ENCODE assay signal across 8 cellular contexts in the genomic region with DNA sequence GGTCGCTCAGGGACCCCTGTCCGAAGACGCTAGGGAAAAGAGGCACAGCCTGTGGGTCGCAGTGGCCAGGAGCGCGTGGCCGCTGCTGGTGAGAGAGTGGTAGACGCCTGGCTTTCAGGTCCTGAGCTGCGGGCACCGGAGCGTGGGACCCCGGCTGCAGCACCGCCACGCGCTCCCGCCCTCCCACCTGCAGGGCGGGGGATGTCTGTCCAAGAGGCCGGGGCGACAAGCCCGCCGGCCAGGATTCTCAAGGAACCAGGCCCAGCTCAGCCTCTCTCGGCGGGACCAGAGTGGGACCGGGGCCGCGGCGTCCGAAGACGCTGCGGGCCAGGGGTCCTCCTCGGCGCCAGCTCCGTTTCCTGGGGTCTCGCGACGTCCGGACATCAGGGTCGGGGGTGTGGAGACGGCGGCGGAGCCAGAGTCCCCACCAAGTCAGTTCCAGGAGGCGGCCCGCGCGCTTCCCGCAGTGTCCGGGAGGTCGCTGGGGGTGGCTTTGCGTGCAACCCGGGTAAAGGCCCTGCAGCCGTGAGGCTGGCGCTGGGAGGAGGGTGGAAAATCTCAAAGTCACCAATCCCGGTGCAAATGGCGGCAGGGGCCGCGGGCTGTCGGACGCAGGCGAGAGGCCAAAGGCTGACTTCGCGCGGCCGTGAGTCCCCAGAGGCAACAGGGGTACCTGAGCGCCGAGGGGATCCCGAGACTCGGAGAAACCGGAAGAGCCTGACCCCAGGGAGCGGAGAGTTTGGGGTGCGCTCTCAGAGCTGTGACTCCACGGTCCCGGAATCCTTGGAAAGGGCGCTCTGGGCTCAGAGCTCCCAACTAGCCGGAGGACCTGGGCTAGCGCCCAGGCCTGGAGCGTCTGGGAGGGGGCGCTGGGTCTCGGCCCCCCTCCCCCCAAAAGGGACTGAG. TPM values are rescaled to one million over a fixed set of nuclear protein-coding genes. Genes with fewer than 3 reads are reported as not detected.
DNase-seq lines count a peak whose midpoint lies in the region; ATAC-seq and TF ChIP-seq lines count a peak whose summit lies in the region.

No MANE protein-coding gene starts in this region.

- peaks cover 18% of the 10 kb centered on the region for H3K36me3 Mint-ChIP-seq in endothelial cell (ENCODE audit: low read depth, unreplicated experiment)

- H3K27ac Mint-ChIP-seq in endothelial cell (ENCODE audit: unreplicated experiment) = no peak overlapping the region

- H3K36me3 ChIP-seq in HUES64 (ENCODE audit: insufficient read depth, low read length) = no peaks in the 10 kb centered on the region
- H3K36me3 ChIP-seq in right lobe of liver = peaks cover 0 to 6% (median 0%) of the 10 kb centered on the region in 4 donors
- H3K36me3 ChIP-seq in testis (ENCODE audit: low read depth, missing control alignments) = no peaks in the 10 kb centered on the region

- H3K4me3 Mint-ChIP-seq in endothelial cell (ENCODE audit: unreplicated experiment) = peak overlapping the region; percentile 71

- DNase-seq in endothelial cell (ENCODE audit: low spot score) = peak; percentile 47
- peak; percentile 38 to 62 (median 56) for DNase-seq in right lobe of liver
- peak; percentile 25 for DNase-seq in testis
- DNase-seq in stimulated activated CD4-positive, alpha-beta T cell treated with anti-CD3 and anti-CD28 coated beads, Interleukin-1b, Interleukin-23, amount 100 ng/mL, for 48 hours = no peak
- no peak for DNase-seq in SKM-1 (lab: John Stamatoyannopoulos, UW; ENCODE audit: unreplicated experiment)

- H3K9me3 Mint-ChIP-seq in endothelial cell (ENCODE audit: unreplicated experiment) = no peaks in the 10 kb centered on the region

- H3K27ac ChIP-seq in HUES64 (ENCODE audit: low read depth, low read length) = no peak overlapping the region
- peak overlapping the region; percentile 58 to 70 (median 58) for H3K27ac ChIP-seq in right lobe of liver
- peak overlapping the region; percentile 85 for H3K27ac ChIP-seq in testis

- TF ChIP-seq POLR2A in right lobe of liver (IDR thresholded peaks at IDR 0.05) (no peak), testis (IDR thresholded peaks at IDR 0.05) (no peak)

- peaks cover 10% of the 10 kb centered on the region for H3K4me1 ChIP-seq in HUES64 (ENCODE audit: insufficient read depth, low read length)
- H3K4me1 ChIP-seq in right lobe of liver = peaks cover 0 to 13% (median 2%) of the 10 kb centered on the region in 4 donors
- no peaks in the 10 kb centered on the region for H3K4me1 ChIP-seq in testis

- H3K4me1 Mint-ChIP-seq in endothelial cell (ENCODE audit: unreplicated experiment) = peaks cover 18% of the 10 kb centered on the region

- H3K9ac ChIP-seq in HUES64 (ENCODE audit: low read depth, low read length) = no peak overlapping the region; the same call in 1 of the 2 replicates

- peaks cover 100% of the 10 kb centered on the region for H3K27me3 ChIP-seq in HUES64 (ENCODE audit: insufficient read depth, low read length)
- no peaks in the 10 kb centered on the region for H3K27me3 ChIP-seq in right lobe of liver
- no peaks in the 10 kb centered on the region for H3K27me3 ChIP-seq in testis

- TF ChIP-seq CTCF in endothelial cell (IDR thresholded peaks at IDR 0.05; ENCODE audit: unreplicated experiment) (no peak), right lobe of liver (IDR thresholded peaks at IDR 0.05) (no peak), testis (IDR thresholded peaks at IDR 0.05) (no peak)

- intact Hi-C loops in right lobe of liver (cut with DNase I) (loop anchor here in 1 of 2 donors (10.0 kb wide), 2 partner anchors 519 to 639 kb away; no protein-coding TSS in a partner anchor), testis (cut with DNase I; ENCODE audit: low total_unique reads) (no loop called here)

- 1% methylated on average over 78 of the region's 78 CpGs for WGBS in HUES64
- 24% methylated on average over 6 of the region's 78 CpGs for WGBS in right lobe of liver (ENCODE audit: insufficient coverage, low coverage, low lambda C conversion rate, missing lambda C conversion rate)
- 32 to 40% methylated on average over 23 to 78 of the region's 78 CpGs for WGBS in testis, 2 donors

- H3K27me3 Mint-ChIP-seq in endothelial cell (ENCODE audit: unreplicated experiment) = peaks cover 30% of the 10 kb centered on the region

- ATAC-seq in right lobe of liver = peak; percentile 8 to 39 (median 18)
- no peak for ATAC-seq in HG03159 (IDR thresholded peaks at IDR 0.05; ENCODE audit: unreplicated experiment)
- no peak for ATAC-seq in GM21737 (IDR thresholded peaks at IDR 0.05; ENCODE audit: unreplicated experiment)

- no peaks in the 10 kb centered on the region for H3K9me3 ChIP-seq in HUES64 (ENCODE audit: insufficient read depth, low read depth, low read length)
- no peaks in the 10 kb centered on the region for H3K9me3 ChIP-seq in right lobe of liver
- no peaks in the 10 kb centered on the region for H3K9me3 ChIP-seq in testis

- H3K4me3 ChIP-seq in HUES64 (ENCODE audit: low read length) (peak overlapping the region; percentile 57), right lobe of liver (peak overlapping the region; percentile 46 to 65 (median 55)), testis (peak overlapping the region; percentile 35 to 78)

RNA-seq across cellular contexts. Expression of a gene that starts 5.4 kb away (rescaled TPM):
- 7.1 TPM for polyA plus RNA-seq in HUES64 (2013, experiment 1 of 2)
- 13.3 TPM for polyA plus RNA-seq in HUES64 (2013, experiment 2 of 2)
- 8.9 TPM for total RNA-seq in endothelial cell (ENCODE audit: unreplicated experiment)
- total RNA-seq in right lobe of liver = 1 to 10 TPM; 2.9 to 7.1 (median 5.4) TPM
- 1 to 10 TPM; 8.0 to 9.8 TPM for total RNA-seq in testis
- polyA plus RNA-seq in testis (ENCODE audit: insufficient read depth, low read depth, low replicate concordance) = 7.0 TPM

RNA-seq across cellular contexts. Expression of a gene that starts 35.2 kb away (rescaled TPM):
- polyA plus RNA-seq in HUES64 (2013, experiment 1 of 2) = 0.55 TPM
- polyA plus RNA-seq in HUES64 (2013, experiment 2 of 2) = 1.3 TPM
- total RNA-seq in endothelial cell (ENCODE audit: unreplicated experiment) (19.4 TPM), right lobe of liver (10 to 100 TPM in 5 of 6 experiments, 1 to 10 TPM in 1; 9.9 to 19.9 (median 16.3) TPM), testis (10 to 100 TPM in 1 of 2 donors, 1 to 10 TPM in 1; 7.6 to 10.6 TPM)
- polyA plus RNA-seq in testis (ENCODE audit: insufficient read depth, low read depth, low replicate concordance) = 13.8 TPM

Comparison
In these comparisons a context has a peak if more than half of its experiments do, and no peak if none do; other contexts are left out.
1. DNase-seq: peak in endothelial cell (single experiment), right lobe of liver (3 of 3) and testis (single experiment); none in stimulated activated CD4-positive, alpha-beta T cell treated with anti-CD3 and anti-CD28 coated beads, Interleukin-1b, Interleukin-23, amount 100 ng/mL, for 48 hours (single experiment) and SKM-1 (single experiment).
2. ATAC-seq: peak in right lobe of liver (4 of 4); none in HG03159 (single experiment) and GM21737 (single experiment).
3. Peak in every context shown above with its lines, with median percentiles within 50 percentile points of each other: H3K4me3 ChIP-seq.